In genomic region chr1:221611930-221612777, GRCh38 we compare ENCODE assay signal across 7 cellular contexts.
DNase-seq lines count a peak whose midpoint lies in the region; ATAC-seq and TF ChIP-seq lines count a peak whose summit lies in the region.

No MANE protein-coding gene starts in this region.

- ATAC-seq in IMR-90 (ENCODE audit: low read depth) (peak; percentile 93), GM18858 (IDR thresholded peaks at IDR 0.05; ENCODE audit: unreplicated experiment) (no peak)
- ATAC-seq in activated T-cell treated with anti-CD3 and anti-CD28 coated beads, Interleukin-2, amount 50 U/mL, for 72 hours (replicated peaks in 1 of 2): no peak

- peaks cover 3% of the 10 kb centered on the region for H3K4me1 ChIP-seq in IMR-90 (ENCODE audit: control insufficient read depth, insufficient read depth, low read length)
- peaks cover 14 to 18% of the 10 kb centered on the region in 2 donors for H3K4me1 ChIP-seq in adrenal gland (replicated peaks in 1 of 2)

- CTCF ChIA-PET in IMR-90 (lab: Yijun Ruan, JAX): no interaction called here

- TF ChIP-seq CTCF in IMR-90 (conservative IDR thresholded peaks at IDR 0.05; ENCODE audit: low read depth, low read length) (no peak), adrenal gland (IDR thresholded peaks at IDR 0.05) (no peak), type B pancreatic cell (conservative IDR thresholded peaks at IDR 0.05) (no peak)

- 0 out of 2 replicates have a peak overlapping the region, but pooled peaks have one; percentile 22 for H3K56ac ChIP-seq in IMR-90 (ENCODE audit: extremely low read depth, insufficient read depth, low read length)

- H2BK5ac ChIP-seq in IMR-90 (ENCODE audit: low read depth, low read length, poor library complexity, severe bottlenecking): peak overlapping the region; percentile 95

- DNase-seq in IMR-90 (peak; percentile 93), adrenal gland (peak; percentile 59 to 90 (median 79)), islet precursor cell (peak; percentile 94), type B pancreatic cell (ENCODE audit: extremely low spot score, unreplicated experiment) (no peak)
- no peak for DNase-seq in activated T-cell treated with anti-CD3 and anti-CD28 coated beads, Interleukin-2, amount 50 U/mL, for 72 hours
- no peak for DNase-seq in stimulated activated CD4-positive, alpha-beta T cell treated with anti-CD3 and anti-CD28 coated beads, Interleukin-15, amount 100 ng/mL, for 24 hours

- peak overlapping the region; percentile 55; the same call in 1 of the 2 replicates for H3K4me2 ChIP-seq in IMR-90 (ENCODE audit: low read depth, low read length)

- H4K8ac ChIP-seq in IMR-90 (ENCODE audit: low read depth in 2 of 2, low read length in 2 of 2): peak overlapping the region; percentile 2 to 49; a peak in 3 of 4 replicates

- no peaks in the 10 kb centered on the region for H3K27me3 ChIP-seq in IMR-90 (ENCODE audit: control insufficient read depth, insufficient read depth, low read length)
- no peaks in the 10 kb centered on the region for H3K27me3 ChIP-seq in adrenal gland

- TF ChIP-seq POLR2A in IMR-90 (IDR thresholded peaks at IDR 0.05; ENCODE audit: low read depth, low read length) (no peak), adrenal gland (IDR thresholded peaks at IDR 0.05) (no peak)

- H3K27ac ChIP-seq in IMR-90 (ENCODE audit: insufficient read depth, low read length): peak overlapping the region; percentile 58; the same call in 1 of the 2 replicates
- peak overlapping the region; percentile 30 to 62 (median 58) for H3K27ac ChIP-seq in adrenal gland

- H3K4ac ChIP-seq in IMR-90 (ENCODE audit: low read depth, low read length): peak overlapping the region; percentile 72

- H2AFZ ChIP-seq in IMR-90 (replicated peaks; ENCODE audit: low read length, poor library complexity): peak overlapping the region; percentile 82

- in situ Hi-C loops in IMR-90 (cut with MboI; ENCODE audit: low sequenced_read_pairs): no loop called here

- peak overlapping the region; percentile 96 for H2BK20ac ChIP-seq in IMR-90 (ENCODE audit: low read depth, low read length)

- H3K9me3 ChIP-seq in IMR-90 (ENCODE audit: control insufficient read depth, insufficient read depth, low read length) (no peaks in the 10 kb centered on the region), adrenal gland (replicated peaks in 1 of 3) (no peaks in the 10 kb centered on the region)

- POLR2A ChIA-PET in IMR-90 (lab: Charles Lee; ENCODE audit: unreplicated experiment): interaction anchor here (0.9 kb wide), 1 partner anchor 18 kb away, joined by 3 read pairs; no protein-coding TSS in a partner anchor

- peak overlapping the region; percentile 25; the same call in 1 of the 2 replicates for H4K5ac ChIP-seq in IMR-90 (ENCODE audit: low read depth, low read length)

- H3K18ac ChIP-seq in IMR-90 (ENCODE audit: low read depth, low read length): peak overlapping the region; percentile 67; the same call in 1 of the 2 replicates

- peaks cover 9% of the 10 kb centered on the region for H3K4me1 Mint-ChIP-seq in type B pancreatic cell (ENCODE audit: unreplicated experiment)
- no peaks in the 10 kb centered on the region for H3K4me1 Mint-ChIP-seq in activated T-cell treated with anti-CD3 and anti-CD28 coated beads, Interleukin-2, amount 50 U/mL, for 72 hours (ENCODE audit: low read depth)

- H3K9ac ChIP-seq in IMR-90 (ENCODE audit: low read depth, low read length): no peak overlapping the region

- peak overlapping the region; percentile 68 for H2AK5ac ChIP-seq in IMR-90 (ENCODE audit: low read depth, low read length)

- peak overlapping the region; percentile 72; the same call in 2 of the 3 replicates for H2BK15ac ChIP-seq in IMR-90 (ENCODE audit: low read depth, low read length)

- no peaks in the 10 kb centered on the region for H4K20me1 ChIP-seq in IMR-90 (ENCODE audit: insufficient read depth, low read length)

- H3K79me1 ChIP-seq in IMR-90 (ENCODE audit: low read depth in 1 of 2, low read length in 2 of 2): no peaks in the 10 kb centered on the region

- intact Hi-C loops in IMR-90 (cut with micrococcal nuclease) (no loop called here), adrenal gland (cut with DNase I) (no loop called here)

- H3K36me3 ChIP-seq in IMR-90 (ENCODE audit: control insufficient read depth, insufficient read depth, low read length) (no peaks in the 10 kb centered on the region), adrenal gland (replicated peaks in 1 of 2) (no peaks in the 10 kb centered on the region)

- no peaks in the 10 kb centered on the region for H3K9me3 Mint-ChIP-seq in type B pancreatic cell
- H3K9me3 Mint-ChIP-seq in activated T-cell treated with anti-CD3 and anti-CD28 coated beads, Interleukin-2, amount 50 U/mL, for 72 hours: no peaks in the 10 kb centered on the region

- H2AK9ac ChIP-seq in IMR-90 (replicated peaks; ENCODE audit: low read depth, low read length, poor library complexity): no peak overlapping the region

- no peak overlapping the region for H3K4me3 Mint-ChIP-seq in type B pancreatic cell
- H3K4me3 Mint-ChIP-seq in activated T-cell treated with anti-CD3 and anti-CD28 coated beads, Interleukin-2, amount 50 U/mL, for 72 hours: no peak overlapping the region

- no CpG with 5 or more reads among the region's 6 CpGs for WGBS in IMR-90 (ENCODE audit: extremely low coverage in 2 of 2, insufficient read length in 1 of 2), 2 experiments
- 16 to 28% (median 23%) methylated on average over 6 of the region's 6 CpGs for WGBS in adrenal gland, 4 donors

- H3K14ac ChIP-seq in IMR-90 (replicated peaks; ENCODE audit: low read depth, low read length): peak overlapping the region; percentile 77

- peak overlapping the region; percentile 27 for H3K27ac Mint-ChIP-seq in type B pancreatic cell
- no peak overlapping the region for H3K27ac Mint-ChIP-seq in activated T-cell treated with anti-CD3 and anti-CD28 coated beads, Interleukin-2, amount 50 U/mL, for 72 hours

- H3K27me3 Mint-ChIP-seq in type B pancreatic cell: no peaks in the 10 kb centered on the region
- H3K27me3 Mint-ChIP-seq in activated T-cell treated with anti-CD3 and anti-CD28 coated beads, Interleukin-2, amount 50 U/mL, for 72 hours (ENCODE audit: low read depth): no peaks in the 10 kb centered on the region

- H3K23ac ChIP-seq in IMR-90 (ENCODE audit: low read depth, low read length): peak overlapping the region; percentile 26; the same call in 1 of the 2 replicates

- no TSS peak for BruUV-seq in IMR-90 (replicated peaks; lab: Mats Ljungman, UMichigan)

- H2BK120ac ChIP-seq in IMR-90 (ENCODE audit: low read depth, low read length): peak overlapping the region; percentile 84

- no peak for TF ChIP-seq RAD21 in IMR-90 (IDR thresholded peaks at IDR 0.05; ENCODE audit: low read length)

- H3K9me1 ChIP-seq in IMR-90 (ENCODE audit: insufficient read depth, low read length): peaks cover 8% of the 10 kb centered on the region

- H3K4me3 ChIP-seq in IMR-90 (ENCODE audit: insufficient read depth, low read depth, low read length): no peak overlapping the region
- H3K4me3 ChIP-seq in adrenal gland: no peak overlapping the region

- H3K36me3 Mint-ChIP-seq in type B pancreatic cell: no peaks in the 10 kb centered on the region
- H3K36me3 Mint-ChIP-seq in activated T-cell treated with anti-CD3 and anti-CD28 coated beads, Interleukin-2, amount 50 U/mL, for 72 hours (ENCODE audit: insufficient read depth in 2 of 2): no peaks in the 10 kb centered on the region

- H4K91ac ChIP-seq in IMR-90 (ENCODE audit: insufficient read depth, low read depth, low read length): peak overlapping the region; percentile 54

- dilution Hi-C loops in IMR-90 (cut with HindIII; ENCODE audit: low sequenced_read_pairs, unreplicated experiment): no loop called here

TF ChIP-seq in IMR-90, 13 proteins besides CTCF, POLR2A, EP300 and RAD21:
- TF ChIP-seq RCOR1 (IDR thresholded peaks at IDR 0.05; ENCODE audit: insufficient replicate concordance, low read length): no peak
- TF ChIP-seq FOS (IDR thresholded peaks at IDR 0.05; ENCODE audit: low read depth, low read length): peak; percentile 85

Comparison
In these comparisons a context has a peak if more than half of its experiments do, and no peak if none do; other contexts are left out.
1. DNase-seq: peak in IMR-90 (single experiment), adrenal gland (7 of 7) and islet precursor cell (single experiment); none in type B pancreatic cell (single experiment), activated T-cell treated with anti-CD3 and anti-CD28 coated beads, Interleukin-2, amount 50 U/mL, for 72 hours (0 of 2) and stimulated activated CD4-positive, alpha-beta T cell treated with anti-CD3 and anti-CD28 coated beads, Interleukin-15, amount 100 ng/mL, for 24 hours (single experiment).